In genomic region chr5:34843482-34843881, GRCh38 we compare ENCODE assay signal across 16 cellular contexts. TPM values are rescaled to one million over a fixed set of nuclear protein-coding genes. Genes with fewer than 3 reads are reported as not detected.
DNase-seq lines count a peak whose midpoint lies in the region; ATAC-seq and TF ChIP-seq lines count a peak whose summit lies in the region.
"Had no signal": no experiment of that assay in that cellular context is flagged by ENCODE, and none has a peak within 500 bp of the region (broad histone marks: within the 10 kb centered on the region; RNA-seq: fewer than 3 reads in every experiment).

No MANE protein-coding gene starts in this region.

- no peak for ATAC-seq in HG02970 (IDR thresholded peaks at IDR 0.05; ENCODE audit: low FRiP score, unreplicated experiment)

- H3K4me3 Mint-ChIP-seq in chondrocyte (ENCODE audit: unreplicated experiment) = no peak overlapping the region
- H3K4me3 Mint-ChIP-seq: H9 had no signal

- H3K36me3 Mint-ChIP-seq in chondrocyte (ENCODE audit: low read depth) = peaks cover 1% of the 10 kb centered on the region

- peaks cover 17% of the 10 kb centered on the region for H3K4me1 Mint-ChIP-seq in chondrocyte (ENCODE audit: low read depth)

- H3K36me3 ChIP-seq in MG63 = no peaks in the 10 kb centered on the region

- H3K27ac Mint-ChIP-seq in chondrocyte (ENCODE audit: unreplicated experiment) = peak overlapping the region; percentile 0
- H3K27ac Mint-ChIP-seq: H9 had no signal

- TF ChIP-seq CTCF in chondrocyte (IDR thresholded peaks at IDR 0.05) (no peak), fibroblast of villous mesenchyme (IDR thresholded peaks at IDR 0.05; ENCODE audit: insufficient read depth, low read depth, low read length) (no peak)

- H3K27me3 Mint-ChIP-seq in chondrocyte (ENCODE audit: low read depth) = no peaks in the 10 kb centered on the region

- H3K27me3 ChIP-seq in MG63 = peaks cover 4% of the 10 kb centered on the region; the same call in 1 of the 2 replicates

- H3K4me3 ChIP-seq in MG63 (no peak overlapping the region), fibroblast of villous mesenchyme (ENCODE audit: low read depth, low read length) (no peak overlapping the region)

- H3K9me3 Mint-ChIP-seq in chondrocyte (ENCODE audit: low read depth) = peaks cover 4% of the 10 kb centered on the region

- DNase-seq in MG63 (peak; percentile 19), chondrocyte (ENCODE audit: low spot score) (no peak), fibroblast of villous mesenchyme (ENCODE audit: low read depth) (peak; percentile 40), stromal cell of bone marrow (ENCODE audit: low read depth) (peak; percentile 25), UCSD-AML1 (lab: John Stamatoyannopoulos, UW; ENCODE audit: unreplicated experiment) (no peak), NCI-H1417 (lab: John Stamatoyannopoulos, UW) (no peak)
- DNase-seq: ACHN, AML-193, H9, NCI-H1105 treated with DMSO at 0.1 percent for 48 hours, NCI-H1694 treated with DMSO at 0.1 percent for 48 hours, NCI-H2227 treated with DMSO at 0.1 percent for 48 hours, NCI-H524 treated with DMSO at 0.1 percent for 48 hours, RPMI8226, SHP77 treated with DMSO at 0.1 percent for 48 hours had no signal

- H3K9me3 ChIP-seq in MG63 = no peaks in the 10 kb centered on the region

RNA-seq across cellular contexts. Expression of gene TTC23L, which starts 4.5 kb away (rescaled TPM):
- not detected in 2 replicates for total RNA-seq in MG63 (2014; rRNA removed; shearing (Covaris generic); ENCODE audit: low replicate concordance)
- total RNA-seq in chondrocyte (1.0 TPM in 1 of 3 replicates, not detected in the others), fibroblast of villous mesenchyme (under 0.01 TPM in 1 of 2 replicates, not detected in the other)

Comparison
In these comparisons a context has a peak if more than half of its experiments do, and no peak if none do; other contexts are left out.
1. DNase-seq: peak in MG63 (single experiment), fibroblast of villous mesenchyme (single experiment) and stromal cell of bone marrow (single experiment); none in chondrocyte (single experiment), UCSD-AML1 (single experiment) and NCI-H1417 (0 of 3).